In genomic region chr2:165815742-165816141, GRCh38 we compare ENCODE assay signal across 9 cellular contexts. TPM values are rescaled to one million over a fixed set of nuclear protein-coding genes. Genes with fewer than 3 reads are reported as not detected.
DNase-seq lines count a peak whose midpoint lies in the region; ATAC-seq and TF ChIP-seq lines count a peak whose summit lies in the region.
"Had no signal": no experiment of that assay in that cellular context is flagged by ENCODE, and none has a peak within 500 bp of the region (broad histone marks: within the 10 kb centered on the region; RNA-seq: fewer than 3 reads in every experiment).

No MANE protein-coding gene starts in this region.

- peak overlapping the region in 9 of 11 experiments; percentile 20 to 73 (median 52); a peak in 17 of 22 replicates for H3K4me2 ChIP-seq in BLaER1 treated with 17β-estradiol and CSF1 and Interleukin-3, amounts not matched to agents 10 nM and 100 nM

- peak; percentile 31 for ATAC-seq in GM19463 (IDR thresholded peaks at IDR 0.05; ENCODE audit: unreplicated experiment)
- peak; percentile 82 for ATAC-seq in HG02938 (IDR thresholded peaks at IDR 0.05; ENCODE audit: unreplicated experiment)
- ATAC-seq in omental fat pad (ENCODE audit: low FRiP score), result no peak

- H3K27ac ChIP-seq in BLaER1 treated with 17β-estradiol and CSF1 and Interleukin-3, amounts not matched to agents 10 nM and 100 nM, result peak overlapping the region in 5 of 11 experiments; percentile 3 to 60 (median 51); a peak in 10 of 22 replicates

- H3K27me3 ChIP-seq in BLaER1 treated with 17β-estradiol and CSF1 and Interleukin-3, amounts not matched to agents 10 nM and 100 nM, result no peaks in the 10 kb centered on the region

- H3K4me3 ChIP-seq in BLaER1 treated with 17β-estradiol and CSF1 and Interleukin-3, amounts not matched to agents 10 nM and 100 nM, result no peak overlapping the region

- peak; percentile 71 for DNase-seq in MV-4-11 (lab: John Stamatoyannopoulos, UW)
- DNase-seq in middle frontal gyrus (ENCODE audit: extremely low spot score, low spot score), result no peak
- no peak for DNase-seq in COLO829 (ENCODE audit: low spot score)
- no peak for DNase-seq in omental fat pad (ENCODE audit: low spot score)
- DNase-seq in NCI-H510A (lab: John Stamatoyannopoulos, UW), result no peak
- DNase-seq: NCI-H774 had no signal

- TF ChIP-seq CTCF in omental fat pad (IDR thresholded peaks at IDR 0.05), result no peak

- no peak overlapping the region for H3K9ac ChIP-seq in BLaER1 treated with 17β-estradiol and CSF1 and Interleukin-3, amounts not matched to agents 10 nM and 100 nM

- no peaks in the 10 kb centered on the region for H4K20me1 ChIP-seq in BLaER1 treated with 17β-estradiol and CSF1 and Interleukin-3, amounts not matched to agents 10 nM and 100 nM

- no peaks in the 10 kb centered on the region for H3K36me3 ChIP-seq in BLaER1 treated with 17β-estradiol and CSF1 and Interleukin-3, amounts not matched to agents 10 nM and 100 nM

- no peaks in the 10 kb centered on the region for H3K9me3 ChIP-seq in BLaER1 treated with 17β-estradiol and CSF1 and Interleukin-3, amounts not matched to agents 10 nM and 100 nM (replicated peaks in 1 of 11)

- H3K4me1 ChIP-seq in BLaER1 treated with 17β-estradiol and CSF1 and Interleukin-3, amounts not matched to agents 10 nM and 100 nM, result peaks cover 7 to 49% (median 16%) of the 10 kb centered on the region in 10 experiments; a peak in 18 of 20 replicates

RNA-seq across cellular contexts. Expression of gene GALNT3, which starts 21.7 kb away (rescaled TPM):
- total RNA-seq in omental fat pad, result 1 to 10 TPM in 3 of 4 donors, under 1 TPM in 1; 0.82 to 2.7 (median 1.7) TPM
